In genomic region chr2:119311831-119312230, GRCh38 we compare ENCODE assay signal across 23 cellular contexts. TPM values are rescaled to one million over a fixed set of nuclear protein-coding genes. Genes with fewer than 3 reads are reported as not detected.
DNase-seq lines count a peak whose midpoint lies in the region; ATAC-seq, FAIRE-seq and TF ChIP-seq lines count a peak whose summit lies in the region.
"Had no signal": no experiment of that assay in that cellular context is flagged by ENCODE, and none has a peak within 500 bp of the region (broad histone marks: within the 10 kb centered on the region; RNA-seq: fewer than 3 reads in every experiment).

No MANE protein-coding gene starts in this region.

- CTCF ChIA-PET in HepG2 (lab: Yijun Ruan, JAX; ENCODE audit: low intra/inter-chr PET ratio, low total read pairs) (interaction anchor here (0.6 to 0.9 kb wide), 2 partner anchors 165 to 1090 kb away, joined by 3 read pairs; no protein-coding TSS in a partner anchor), WTC11 (lab: Charles Lee) (interaction anchor here (0.8 to 2.1 kb wide), 11 partner anchors 12 to 242 kb away, joined by 3 to 11 read pairs (median 4); no protein-coding TSS in a partner anchor)

- H3K9me3 ChIP-seq in HepG2 (ENCODE audit: low read length) (no peaks in the 10 kb centered on the region), right lobe of liver (no peaks in the 10 kb centered on the region), psoas muscle (no peaks in the 10 kb centered on the region)
- H3K9me3 ChIP-seq: BE2C, SJCRH30 had no signal

- no peak overlapping the region for H4K8ac ChIP-seq in mesendoderm (ENCODE audit: low read depth, low read length)

- TF ChIP-seq POLR2A in HepG2 (IDR thresholded peaks at IDR 0.05; ENCODE audit: insufficient read depth in 1 of 2, low read depth in 2 of 2, low read length in 2 of 2) (no peak), right lobe of liver (IDR thresholded peaks at IDR 0.05) (no peak)

- H3K36me3 Mint-ChIP-seq in WTC11 = no peaks in the 10 kb centered on the region

- no peaks in the 10 kb centered on the region for H3K27me3 Mint-ChIP-seq in WTC11 (ENCODE audit: low read depth)

- H2AK5ac ChIP-seq in mesendoderm (ENCODE audit: low read length) = no peak overlapping the region

- no peak overlapping the region for H2BK120ac ChIP-seq in mesendoderm (ENCODE audit: low read depth, low read length)

- H3K23ac ChIP-seq in mesendoderm (ENCODE audit: low read length) = no peak overlapping the region

- H3K4me1 ChIP-seq in HepG2 (ENCODE audit: insufficient read depth, low read length) (peaks cover 20% of the 10 kb centered on the region), right lobe of liver (peaks cover 0 to 16% (median 0%) of the 10 kb centered on the region in 4 donors), psoas muscle (peaks cover 11% of the 10 kb centered on the region), mesendoderm (ENCODE audit: control insufficient read depth, low read depth, low read length) (no peaks in the 10 kb centered on the region)
- H3K4me1 ChIP-seq: BE2C, SJCRH30 had no signal

- FAIRE-seq in HepG2 (lab: Jason Lieb, UNC) (no peak), HTR-8/SVneo (lab: Jason Lieb, UNC) (no peak)

- H4K20me1 ChIP-seq in HepG2 (ENCODE audit: insufficient read depth, low read length) = no peaks in the 10 kb centered on the region

- ATAC-seq in HepG2 (peak; percentile 40), right lobe of liver (no peak), WTC11 (peak; percentile 34), psoas muscle (no peak)
- ATAC-seq: Right ventricle myocardium inferior, SK-N-SH treated with all-trans-retinoic acid at 6 μM for 48 hours had no signal

- H3K27ac ChIP-seq in HepG2 (ENCODE audit: extremely low read length, insufficient read depth, low read length) = no peak overlapping the region
- H3K27ac ChIP-seq in right lobe of liver = no peak overlapping the region
- peak overlapping the region; percentile 75 for H3K27ac ChIP-seq in psoas muscle
- no peak overlapping the region for H3K27ac ChIP-seq in mesendoderm (ENCODE audit: low read depth, low read length)
- H3K27ac ChIP-seq: PC-9, SJCRH30 had no signal

- peaks cover 21% of the 10 kb centered on the region for H3K4me1 Mint-ChIP-seq in WTC11
- H3K4me1 Mint-ChIP-seq: CD14-positive monocyte; CD8-positive, alpha-beta memory T cell had no signal

- no peak overlapping the region for H2AFZ ChIP-seq in HepG2 (ENCODE audit: low read length)
- H2AFZ ChIP-seq: PC-9 had no signal

- H3K27ac Mint-ChIP-seq in WTC11 = no peak overlapping the region

- no peak overlapping the region for H3K4me3 Mint-ChIP-seq in WTC11
- H3K4me3 Mint-ChIP-seq: CD14-positive monocyte; CD8-positive, alpha-beta memory T cell had no signal

- no peaks in the 10 kb centered on the region for H3K79me2 ChIP-seq in HepG2 (ENCODE audit: insufficient read depth, low read length)
- no peaks in the 10 kb centered on the region for H3K79me2 ChIP-seq in mesendoderm (ENCODE audit: control insufficient read depth, insufficient read depth, low read length)

- no peak overlapping the region for H3K4me2 ChIP-seq in HepG2 (ENCODE audit: low read depth, low read length)
- H3K4me2 ChIP-seq in mesendoderm (ENCODE audit: low read length) = no peak overlapping the region
- H3K4me2 ChIP-seq: PC-9 had no signal

- H4K5ac ChIP-seq in mesendoderm (ENCODE audit: low read length) = no peak overlapping the region

- no peaks in the 10 kb centered on the region for H3K9me3 Mint-ChIP-seq in WTC11
- H3K9me3 Mint-ChIP-seq: CD14-positive monocyte; CD8-positive, alpha-beta memory T cell had no signal

- WGBS in HepG2 (ENCODE audit: low lambda C conversion rate) = 71% methylated on average over 9 of the region's 9 CpGs
- WGBS in right lobe of liver (ENCODE audit: insufficient coverage, low coverage, low lambda C conversion rate, missing lambda C conversion rate) = 97% methylated on average over 3 of the region's 9 CpGs
- WGBS in psoas muscle, 3 donors = 92 to 93% (median 93%) methylated on average over 9 of the region's 9 CpGs
- WGBS in mesendoderm (ENCODE audit: extremely low coverage, insufficient coverage, low lambda C conversion rate) = no CpG with 5 or more reads among the region's 9 CpGs

- H3K4me3 ChIP-seq in HepG2 (replicated peaks in 1 of 3; ENCODE audit: insufficient read depth in 1 of 3, low read depth in 2 of 3, low read length in 3 of 3) (no peak overlapping the region), right lobe of liver (no peak overlapping the region), psoas muscle (no peak overlapping the region), mesendoderm (ENCODE audit: low read length) (no peak overlapping the region)
- H3K4me3 ChIP-seq: PC-9, SJCRH30 had no signal

- intact Hi-C loops in HepG2 (cut with micrococcal nuclease; ENCODE audit: unreplicated experiment) = loop anchor here (1.0 to 5.0 kb wide), 2 partner anchors 285 to 301 kb away; no protein-coding TSS in a partner anchor
- intact Hi-C loops in right lobe of liver (cut with DNase I) = no loop called here
- intact Hi-C loops in psoas muscle (cut with DNase I) = loop anchor here (5.0 kb wide), 3 partner anchors 55 to 430 kb away; partner anchors contain the start of genes C2orf76 (in 1 of the 2) and DBI (in 1 of the 2)

- H3K36me3 ChIP-seq in HepG2 (replicated peaks in 1 of 2; ENCODE audit: control insufficient read depth in 1 of 2, insufficient read depth in 2 of 2, low read length in 2 of 2) (no peaks in the 10 kb centered on the region), right lobe of liver (no peaks in the 10 kb centered on the region), psoas muscle (ENCODE audit: insufficient read depth in 1 of 2, low read depth in 1 of 2) (no peaks in the 10 kb centered on the region), mesendoderm (ENCODE audit: control insufficient read depth, insufficient read depth, low read length) (no peaks in the 10 kb centered on the region)
- H3K36me3 ChIP-seq: BE2C, SJCRH30 had no signal

- DNase-seq in HepG2 (ENCODE audit: low spot score) (no peak), right lobe of liver (no peak), WTC11 (ENCODE audit: low spot score) (no peak), psoas muscle (no peak), HTR-8/SVneo (ENCODE audit: insufficient read length, low spot score) (no peak), mesendoderm (no peak)
- DNase-seq in central memory CD4-positive, alpha-beta T cell = no peak
- DNase-seq: 8988T; ACHN; BE2C; CD8-positive, alpha-beta memory T cell; DMS 273 treated with DMSO at 0.1 percent for 48 hours; DMS79; NCI-H2029; NCI-H446; NCI-H524 treated with DMSO at 0.1 percent for 48 hours; NCI-H774; NK-92 treated with Interleukin-12 subunit alpha and Interleukin-12 subunit beta, amount 100 ng/mL, for 24 hours; PC-9; SJCRH30 had no signal

- in situ Hi-C loops in HepG2 (cut with HindIII; ENCODE audit: extremely low pct_ligation_motif_present, low pct_unique_long_range_greater_than_20kb) = loop anchor here (10.0 kb wide), 1 partner anchor 427 kb away; no protein-coding TSS in a partner anchor

- no peak overlapping the region for H3K9ac ChIP-seq in HepG2 (ENCODE audit: insufficient read depth, low read depth, low read length)
- no peak overlapping the region for H3K9ac ChIP-seq in mesendoderm (ENCODE audit: low read length)

- no TSS peak for BruUV-seq in HepG2 (replicated peaks; lab: Mats Ljungman, UMichigan)

- TF ChIP-seq EP300 in HepG2 (IDR thresholded peaks at IDR 0.05; ENCODE audit: low read depth in 2 of 2, low read length in 2 of 2) (no peak), HepG2 (CRISPR knock-in tag; IDR thresholded peaks at IDR 0.05; ENCODE audit: borderline replicate concordance) (no peak)

- no peak overlapping the region for H3K56ac ChIP-seq in mesendoderm (ENCODE audit: low read length)

- H3K18ac ChIP-seq in mesendoderm (ENCODE audit: low read length) = no peak overlapping the region

- no peak overlapping the region for H3K4ac ChIP-seq in mesendoderm (ENCODE audit: low read depth, low read length)

- H3K27me3 ChIP-seq in HepG2 (ENCODE audit: control insufficient read depth in 1 of 2, insufficient read depth in 2 of 2, low read length in 2 of 2) (no peaks in the 10 kb centered on the region), right lobe of liver (no peaks in the 10 kb centered on the region), psoas muscle (ENCODE audit: insufficient read depth in 3 of 3, low read length in 2 of 3) (no peaks in the 10 kb centered on the region), mesendoderm (ENCODE audit: insufficient read depth, low read length, poor library complexity) (peaks cover 2% of the 10 kb centered on the region)
- H3K27me3 ChIP-seq: BE2C, SJCRH30 had no signal

- no peak overlapping the region for H2BK15ac ChIP-seq in mesendoderm (replicated peaks; ENCODE audit: low read depth)

- TF ChIP-seq CTCF in HepG2 (CRISPR knock-in tag; IDR thresholded peaks at IDR 0.05) (no peak), right lobe of liver (IDR thresholded peaks at IDR 0.05) (no peak), WTC11 (IDR thresholded peaks at IDR 0.05) (no peak), psoas muscle (IDR thresholded peaks at IDR 0.05) (no peak)

- POLR2A ChIA-PET in HepG2 (lab: Yijun Ruan, JAX) = no interaction called here
- POLR2A ChIA-PET in WTC11 (lab: Charles Lee) = no interaction called here

- TF ChIP-seq RAD21 in HepG2 (CRISPR knock-in tag; IDR thresholded peaks at IDR 0.05) = no peak

- H3K79me1 ChIP-seq in mesendoderm (ENCODE audit: low read length) = no peaks in the 10 kb centered on the region

- H2BK5ac ChIP-seq in mesendoderm (ENCODE audit: low read length) = no peak overlapping the region

RNA-seq across cellular contexts. Expression of gene C2orf76, which starts 54.8 kb away (rescaled TPM):
- total RNA-seq in HepG2 (2016; rRNA removed; fragmentation: Illumina TruSeq; extraction: Trizol) (8.5 TPM in 2 replicates), right lobe of liver (1 to 10 TPM; 2.6 to 5.5 (median 3.5) TPM), WTC11 (2021) (4.4 to 5.2 TPM (median 4.6 TPM) in 3 replicates), psoas muscle (1 to 10 TPM; 4.1 to 7.2 (median 6.0) TPM)
- 4.1 and 6.0 TPM in 2 replicates for total RNA-seq in HepG2 (2016; cell fraction: cytosol; rRNA removed; fragmentation: Illumina TruSeq; extraction: Trizol; ENCODE audit: low read depth)
- 8.0 and 10.5 TPM in 2 replicates for total RNA-seq in HepG2 (2016; cell fraction: insoluble cytoplasmic fraction; rRNA removed; fragmentation: Illumina TruSeq; extraction: Trizol)
- 5.2 and 6.1 TPM in 2 replicates for total RNA-seq in HepG2 (2016; cell fraction: membrane; rRNA removed; fragmentation: Illumina TruSeq; extraction: Trizol)
- total RNA-seq in HepG2 (2016; cell fraction: nucleus; rRNA removed; fragmentation: Illumina TruSeq; extraction: Trizol) = 4.3 and 7.4 TPM in 2 replicates
- polyA plus RNA-seq in HepG2 (2011; rRNA removed) (6.5 and 7.7 TPM in 2 replicates), psoas muscle (1 to 10 TPM; 6.1 to 9.3 (median 7.9) TPM)
- 1.7 and 3.8 TPM in 2 replicates for polyA plus RNA-seq in HepG2 (2011; cell fraction: cytosol; rRNA removed)
- polyA plus RNA-seq in HepG2 (2011; cell fraction: nucleus; rRNA removed) = 1.0 and 1.4 TPM in 2 replicates
- polyA plus RNA-seq in HepG2 (2012) = 5.3 and 7.3 TPM in 2 replicates
- polyA plus RNA-seq in HepG2 (2016; cell fraction: cytosol; fragmentation: Illumina TruSeq; extraction: Trizol; ENCODE audit: low read depth) = 5.1 and 5.7 TPM in 2 replicates
- 11.9 and 12.5 TPM in 2 replicates for polyA plus RNA-seq in HepG2 (2016; cell fraction: insoluble cytoplasmic fraction; fragmentation: Illumina TruSeq; extraction: Trizol; ENCODE audit: low read depth)
- polyA plus RNA-seq in HepG2 (2016; cell fraction: membrane; fragmentation: Illumina TruSeq; extraction: Trizol; ENCODE audit: low read depth) = 4.6 and 5.4 TPM in 2 replicates
- polyA plus RNA-seq in HepG2 (2016; cell fraction: nucleus; fragmentation: Illumina TruSeq; extraction: Trizol; ENCODE audit: insufficient read depth, low read depth) = 3.6 and 7.1 TPM in 2 replicates
- 0.96 and 1.4 TPM in 2 replicates for polyA minus RNA-seq in HepG2 (2011; rRNA and poly(A)+ RNA removed; ENCODE audit: low replicate concordance)
- polyA minus RNA-seq in HepG2 (2011; cell fraction: cytosol; rRNA and poly(A)+ RNA removed) = 1.5 and 1.8 TPM in 2 replicates
- 3.7 and 4.2 TPM in 2 replicates for polyA minus RNA-seq in HepG2 (2011; cell fraction: nucleus; rRNA and poly(A)+ RNA removed)
- polyA plus RNA-seq in mesendoderm (2013, experiment 1 of 2) = 11.7 TPM
- 13.8 TPM for polyA plus RNA-seq in mesendoderm (2013, experiment 2 of 2)

RNA-seq across cellular contexts. Expression of gene DBI, which starts 54.9 kb away (rescaled TPM):
- total RNA-seq in HepG2 (2016; rRNA removed; fragmentation: Illumina TruSeq; extraction: Trizol) (659 and 853 TPM in 2 replicates), right lobe of liver (100 to 1,000 TPM; 132 to 314 (median 191) TPM), WTC11 (2021) (146 to 158 TPM (median 150 TPM) in 3 replicates), psoas muscle (10 to 100 TPM; 50.6 to 88.7 (median 53.4) TPM)
- 310 and 434 TPM in 2 replicates for total RNA-seq in HepG2 (2016; cell fraction: cytosol; rRNA removed; fragmentation: Illumina TruSeq; extraction: Trizol; ENCODE audit: low read depth)
- total RNA-seq in HepG2 (2016; cell fraction: insoluble cytoplasmic fraction; rRNA removed; fragmentation: Illumina TruSeq; extraction: Trizol) = 674 and 918 TPM in 2 replicates
- 378 and 472 TPM in 2 replicates for total RNA-seq in HepG2 (2016; cell fraction: membrane; rRNA removed; fragmentation: Illumina TruSeq; extraction: Trizol)
- 241 and 297 TPM in 2 replicates for total RNA-seq in HepG2 (2016; cell fraction: nucleus; rRNA removed; fragmentation: Illumina TruSeq; extraction: Trizol)
- polyA plus RNA-seq in HepG2 (2011; rRNA removed) (330 and 331 TPM in 2 replicates), psoas muscle (100 to 1,000 TPM; 198 to 264 (median 199) TPM)
- polyA plus RNA-seq in HepG2 (2011; cell fraction: cytosol; rRNA removed) = 381 and 407 TPM in 2 replicates
- polyA plus RNA-seq in HepG2 (2011; cell fraction: nucleus; rRNA removed) = 73.2 and 81.0 TPM in 2 replicates
- polyA plus RNA-seq in HepG2 (2012) = 321 and 573 TPM in 2 replicates
- 519 and 818 TPM in 2 replicates for polyA plus RNA-seq in HepG2 (2016; cell fraction: cytosol; fragmentation: Illumina TruSeq; extraction: Trizol; ENCODE audit: low read depth)
- polyA plus RNA-seq in HepG2 (2016; cell fraction: insoluble cytoplasmic fraction; fragmentation: Illumina TruSeq; extraction: Trizol; ENCODE audit: low read depth) = 1,321 and 1,540 TPM in 2 replicates
- 517 and 687 TPM in 2 replicates for polyA plus RNA-seq in HepG2 (2016; cell fraction: membrane; fragmentation: Illumina TruSeq; extraction: Trizol; ENCODE audit: low read depth)
- polyA plus RNA-seq in HepG2 (2016; cell fraction: nucleus; fragmentation: Illumina TruSeq; extraction: Trizol; ENCODE audit: insufficient read depth, low read depth) = 644 and 685 TPM in 2 replicates
- 87.2 and 175 TPM in 2 replicates for polyA minus RNA-seq in HepG2 (2011; rRNA and poly(A)+ RNA removed; ENCODE audit: low replicate concordance)
- polyA minus RNA-seq in HepG2 (2011; cell fraction: cytosol; rRNA and poly(A)+ RNA removed) = 58.8 and 65.3 TPM in 2 replicates
- 84.6 and 100.0 TPM in 2 replicates for polyA minus RNA-seq in HepG2 (2011; cell fraction: nucleus; rRNA and poly(A)+ RNA removed)
- polyA plus RNA-seq in mesendoderm (2013, experiment 1 of 2) = 730 TPM
- 718 TPM for polyA plus RNA-seq in mesendoderm (2013, experiment 2 of 2)

Comparison
In these comparisons a context has a peak if more than half of its experiments do, and no peak if none do; other contexts are left out.
1. ATAC-seq: peak in HepG2 (single experiment) and WTC11 (single experiment); none in right lobe of liver (0 of 4) and psoas muscle (0 of 4).
2. intact Hi-C loops: an anchor here in HepG2 (1.0 to 5.0 kb wide) and psoas muscle (5.0 kb wide); none called in right lobe of liver.